12 cellular contexts compared by ENCODE assay signal in genomic region chr17:7207120-7208001, GRCh38. TPM values are rescaled to one million over a fixed set of nuclear protein-coding genes. Genes with fewer than 3 reads are reported as not detected.
DNase-seq lines count a peak whose midpoint lies in the region; ATAC-seq and TF ChIP-seq lines count a peak whose summit lies in the region.
"Had no signal": no experiment of that assay in that cellular context is flagged by ENCODE, and none has a peak within 500 bp of the region (broad histone marks: within the 10 kb centered on the region; RNA-seq: fewer than 3 reads in every experiment).

No MANE protein-coding gene starts in this region.

- peaks cover 3% of the 10 kb centered on the region for H3K9me3 ChIP-seq in iPS-18c (ENCODE audit: control insufficient read depth, insufficient read depth, low read length)
- H3K9me3 ChIP-seq in skeletal muscle tissue (ENCODE audit: control insufficient read depth in 3 of 3, low read length in 3 of 3): no peaks in the 10 kb centered on the region
- H3K9me3 ChIP-seq: colonic mucosa had no signal

- no peak for TF ChIP-seq CTCF in brain microvascular endothelial cell (IDR thresholded peaks at IDR 0.05; ENCODE audit: low read depth, low read length, missing control alignments)

- H3K36me3 ChIP-seq in skeletal muscle tissue (ENCODE audit: control insufficient read depth in 3 of 3, insufficient read depth in 3 of 3, low read length in 3 of 3) (peaks cover 8 to 11% (median 8%) of the 10 kb centered on the region in 3 donors), brain microvascular endothelial cell (replicated peaks) (peaks cover 14% of the 10 kb centered on the region)
- H3K36me3 ChIP-seq: colonic mucosa had no signal

- no peak for DNase-seq in activated CD4-positive, alpha-beta memory T cell treated with anti-CD3 and anti-CD28 coated beads, Interleukin-2, amount 10 ng/mL, durations not matched to agents 7 days and 5 days
- no peak for DNase-seq in activated CD4-positive, alpha-beta memory T cell treated with anti-CD3 and anti-CD28 coated beads for 36 hours
- no peak for DNase-seq in activated naive CD8-positive, alpha-beta T cell treated with anti-CD3 and anti-CD28 coated beads, Interleukin-2, amount 10 ng/mL, durations not matched to agents 7 days and 5 days
- DNase-seq in brain microvascular endothelial cell (no peak), NCI-H524 (lab: John Stamatoyannopoulos, UW) (no peak)
- DNase-seq: colonic mucosa, Kasumi-1 had no signal

- peak overlapping the region; percentile 16 for H3K27ac Mint-ChIP-seq in activated CD4-positive, alpha-beta memory T cell treated with anti-CD3 and anti-CD28 coated beads, Interleukin-2, amount 10 ng/mL, durations not matched to agents 7 days and 5 days
- no peak overlapping the region for H3K27ac Mint-ChIP-seq in activated CD4-positive, alpha-beta memory T cell treated with anti-CD3 and anti-CD28 coated beads for 36 hours
- H3K27ac Mint-ChIP-seq in activated naive CD8-positive, alpha-beta T cell treated with anti-CD3 and anti-CD28 coated beads, Interleukin-2, amount 10 ng/mL, durations not matched to agents 7 days and 5 days: peak overlapping the region; percentile 28

- H3K27me3 ChIP-seq in skeletal muscle tissue (ENCODE audit: control insufficient read depth in 3 of 3, insufficient read depth in 3 of 3, low read length in 3 of 3) (peaks cover 0 to 6% (median 5%) of the 10 kb centered on the region in 3 donors), brain microvascular endothelial cell (replicated peaks) (no peaks in the 10 kb centered on the region)
- H3K27me3 ChIP-seq: colonic mucosa had no signal

- peak overlapping the region in 2 of 3 donors; percentile 40 to 51 for H3K9ac ChIP-seq in skeletal muscle tissue (ENCODE audit: low read depth in 1 of 3, low read length in 3 of 3)

- in situ Hi-C loops in brain microvascular endothelial cell (cut with HindIII; ENCODE audit: low pct_ligation_motif_present, low sequenced_read_pairs): no loop called here

- peaks cover 4 to 8% (median 5%) of the 10 kb centered on the region in 3 donors for H3K4me1 ChIP-seq in skeletal muscle tissue (ENCODE audit: control insufficient read depth in 3 of 3, insufficient read depth in 3 of 3, low read length in 3 of 3)
- H3K4me1 ChIP-seq: colonic mucosa had no signal

- no peaks in the 10 kb centered on the region for H3K36me3 Mint-ChIP-seq in activated CD4-positive, alpha-beta memory T cell treated with anti-CD3 and anti-CD28 coated beads, Interleukin-2, amount 10 ng/mL, durations not matched to agents 7 days and 5 days (ENCODE audit: low read depth)
- H3K36me3 Mint-ChIP-seq in activated CD4-positive, alpha-beta memory T cell treated with anti-CD3 and anti-CD28 coated beads for 36 hours: no peaks in the 10 kb centered on the region
- H3K36me3 Mint-ChIP-seq in activated naive CD8-positive, alpha-beta T cell treated with anti-CD3 and anti-CD28 coated beads, Interleukin-2, amount 10 ng/mL, durations not matched to agents 7 days and 5 days: peaks cover 5% of the 10 kb centered on the region

- intact Hi-C loops in activated CD4-positive, alpha-beta memory T cell treated with anti-CD3 and anti-CD28 coated beads for 36 hours (cut with micrococcal nuclease): no loop called here

- H3K4me3 ChIP-seq in iPS-18c (ENCODE audit: insufficient read depth, low read depth, low read length) (peak overlapping the region; percentile 49), skeletal muscle tissue (ENCODE audit: low read length in 3 of 3) (no peak overlapping the region), brain microvascular endothelial cell (ENCODE audit: low read depth, low read length) (no peak overlapping the region)
- H3K4me3 ChIP-seq: colonic mucosa, smooth muscle cell had no signal

- POLR2A ChIA-PET in activated CD4-positive, alpha-beta memory T cell treated with anti-CD3 and anti-CD28 coated beads, Interleukin-2, amount 10 ng/mL, durations not matched to agents 7 days and 5 days (lab: Charles Lee): interaction anchor here (1.3 kb wide), 1 partner anchor 30 kb away, joined by 4 read pairs; no protein-coding TSS in a partner anchor
- POLR2A ChIA-PET in activated CD4-positive, alpha-beta memory T cell treated with anti-CD3 and anti-CD28 coated beads for 36 hours (lab: Charles Lee): no interaction called here
- POLR2A ChIA-PET in activated naive CD8-positive, alpha-beta T cell treated with anti-CD3 and anti-CD28 coated beads, Interleukin-2, amount 10 ng/mL, durations not matched to agents 7 days and 5 days (lab: Charles Lee): interaction anchor here (1.4 kb wide), 1 partner anchor 9 kb away, joined by 3 read pairs; no protein-coding TSS in a partner anchor

- no peak overlapping the region for H3K4me3 Mint-ChIP-seq in activated CD4-positive, alpha-beta memory T cell treated with anti-CD3 and anti-CD28 coated beads, Interleukin-2, amount 10 ng/mL, durations not matched to agents 7 days and 5 days
- no peak overlapping the region for H3K4me3 Mint-ChIP-seq in activated CD4-positive, alpha-beta memory T cell treated with anti-CD3 and anti-CD28 coated beads for 36 hours
- H3K4me3 Mint-ChIP-seq in activated naive CD8-positive, alpha-beta T cell treated with anti-CD3 and anti-CD28 coated beads, Interleukin-2, amount 10 ng/mL, durations not matched to agents 7 days and 5 days: no peak overlapping the region

- H3K27me3 Mint-ChIP-seq in activated CD4-positive, alpha-beta memory T cell treated with anti-CD3 and anti-CD28 coated beads, Interleukin-2, amount 10 ng/mL, durations not matched to agents 7 days and 5 days: peaks cover 17% of the 10 kb centered on the region
- peaks cover 6% of the 10 kb centered on the region for H3K27me3 Mint-ChIP-seq in activated CD4-positive, alpha-beta memory T cell treated with anti-CD3 and anti-CD28 coated beads for 36 hours
- H3K27me3 Mint-ChIP-seq in activated naive CD8-positive, alpha-beta T cell treated with anti-CD3 and anti-CD28 coated beads, Interleukin-2, amount 10 ng/mL, durations not matched to agents 7 days and 5 days: peaks cover 7% of the 10 kb centered on the region

- H3K27ac ChIP-seq in skeletal muscle tissue (ENCODE audit: low read depth, low read length): no peak overlapping the region
- H3K27ac ChIP-seq in brain microvascular endothelial cell: no peak overlapping the region
- H3K27ac ChIP-seq: colonic mucosa had no signal

- CTCF ChIA-PET in activated CD4-positive, alpha-beta memory T cell treated with anti-CD3 and anti-CD28 coated beads, Interleukin-2, amount 10 ng/mL, durations not matched to agents 7 days and 5 days (lab: Charles Lee): no interaction called here
- CTCF ChIA-PET in activated CD4-positive, alpha-beta memory T cell treated with anti-CD3 and anti-CD28 coated beads for 36 hours (lab: Charles Lee): no interaction called here

- H3K4me1 Mint-ChIP-seq in activated CD4-positive, alpha-beta memory T cell treated with anti-CD3 and anti-CD28 coated beads, Interleukin-2, amount 10 ng/mL, durations not matched to agents 7 days and 5 days: peaks cover 32% of the 10 kb centered on the region
- H3K4me1 Mint-ChIP-seq in activated CD4-positive, alpha-beta memory T cell treated with anti-CD3 and anti-CD28 coated beads for 36 hours (ENCODE audit: low read depth): peaks cover 21% of the 10 kb centered on the region
- peaks cover 30% of the 10 kb centered on the region for H3K4me1 Mint-ChIP-seq in activated naive CD8-positive, alpha-beta T cell treated with anti-CD3 and anti-CD28 coated beads, Interleukin-2, amount 10 ng/mL, durations not matched to agents 7 days and 5 days

- no peaks in the 10 kb centered on the region for H3K9me3 Mint-ChIP-seq in activated CD4-positive, alpha-beta memory T cell treated with anti-CD3 and anti-CD28 coated beads, Interleukin-2, amount 10 ng/mL, durations not matched to agents 7 days and 5 days
- H3K9me3 Mint-ChIP-seq in activated CD4-positive, alpha-beta memory T cell treated with anti-CD3 and anti-CD28 coated beads for 36 hours: no peaks in the 10 kb centered on the region
- no peaks in the 10 kb centered on the region for H3K9me3 Mint-ChIP-seq in activated naive CD8-positive, alpha-beta T cell treated with anti-CD3 and anti-CD28 coated beads, Interleukin-2, amount 10 ng/mL, durations not matched to agents 7 days and 5 days

- ATAC-seq in activated naive CD8-positive, alpha-beta T cell treated with anti-CD3 and anti-CD28 coated beads, Interleukin-2, amount 10 ng/mL, durations not matched to agents 7 days and 5 days (ENCODE audit: low read depth): no peak
- no peak for ATAC-seq in GM19455 (IDR thresholded peaks at IDR 0.05; ENCODE audit: unreplicated experiment)

RNA-seq across cellular contexts. Expression of gene DLG4, which starts 12.3 kb away (rescaled TPM):
- 1 to 10 TPM; 5.2 to 5.3 TPM for total RNA-seq in activated CD4-positive, alpha-beta memory T cell treated with anti-CD3 and anti-CD28 coated beads, Interleukin-2, amount 10 ng/mL, durations not matched to agents 7 days and 5 days
- 1 to 10 TPM; 7.9 to 8.4 TPM for total RNA-seq in activated CD4-positive, alpha-beta memory T cell treated with anti-CD3 and anti-CD28 coated beads for 36 hours
- total RNA-seq in activated naive CD8-positive, alpha-beta T cell treated with anti-CD3 and anti-CD28 coated beads, Interleukin-2, amount 10 ng/mL, durations not matched to agents 7 days and 5 days: 10 to 100 TPM; 21.2 to 22.4 TPM
- total RNA-seq in skeletal muscle tissue: 7.3 TPM

RNA-seq across cellular contexts. Expression of gene ACADVL, which starts 12.4 kb away (rescaled TPM):
- total RNA-seq in activated CD4-positive, alpha-beta memory T cell treated with anti-CD3 and anti-CD28 coated beads, Interleukin-2, amount 10 ng/mL, durations not matched to agents 7 days and 5 days: 100 to 1,000 TPM; 364 to 370 TPM
- total RNA-seq in activated CD4-positive, alpha-beta memory T cell treated with anti-CD3 and anti-CD28 coated beads for 36 hours: 100 to 1,000 TPM; 332 to 340 TPM
- 100 to 1,000 TPM; 417 to 434 TPM for total RNA-seq in activated naive CD8-positive, alpha-beta T cell treated with anti-CD3 and anti-CD28 coated beads, Interleukin-2, amount 10 ng/mL, durations not matched to agents 7 days and 5 days
- total RNA-seq in skeletal muscle tissue: 119 TPM

RNA-seq across cellular contexts. Expression of gene DVL2, which starts 27.0 kb away (rescaled TPM):
- 10 to 100 TPM; 47.2 to 49.1 TPM for total RNA-seq in activated CD4-positive, alpha-beta memory T cell treated with anti-CD3 and anti-CD28 coated beads, Interleukin-2, amount 10 ng/mL, durations not matched to agents 7 days and 5 days
- total RNA-seq in activated CD4-positive, alpha-beta memory T cell treated with anti-CD3 and anti-CD28 coated beads for 36 hours: 10 to 100 TPM; 44.7 to 48.2 TPM
- total RNA-seq in activated naive CD8-positive, alpha-beta T cell treated with anti-CD3 and anti-CD28 coated beads, Interleukin-2, amount 10 ng/mL, durations not matched to agents 7 days and 5 days: 10 to 100 TPM; 62.1 to 67.3 TPM
- total RNA-seq in skeletal muscle tissue: 63.2 TPM

RNA-seq across cellular contexts. Expression of gene ASGR1, which starts 28.2 kb away (rescaled TPM):
- total RNA-seq in activated CD4-positive, alpha-beta memory T cell treated with anti-CD3 and anti-CD28 coated beads, Interleukin-2, amount 10 ng/mL, durations not matched to agents 7 days and 5 days: under 1 TPM; 0.60 to 0.73 TPM
- 1 to 10 TPM in 1 of 2 experiments, under 1 TPM in 1; 0.76 to 1.2 TPM for total RNA-seq in activated CD4-positive, alpha-beta memory T cell treated with anti-CD3 and anti-CD28 coated beads for 36 hours
- 1 to 10 TPM; 1.1 to 1.5 TPM for total RNA-seq in activated naive CD8-positive, alpha-beta T cell treated with anti-CD3 and anti-CD28 coated beads, Interleukin-2, amount 10 ng/mL, durations not matched to agents 7 days and 5 days
- 1.0 TPM for total RNA-seq in skeletal muscle tissue
- total RNA-seq: RPMI7951 had no signal

RNA-seq across cellular contexts. Expression of gene PHF23, which starts 31.9 kb away (rescaled TPM):
- 10 to 100 TPM; 45.9 to 53.1 TPM for total RNA-seq in activated CD4-positive, alpha-beta memory T cell treated with anti-CD3 and anti-CD28 coated beads, Interleukin-2, amount 10 ng/mL, durations not matched to agents 7 days and 5 days
- 10 to 100 TPM; 24.0 to 28.7 TPM for total RNA-seq in activated CD4-positive, alpha-beta memory T cell treated with anti-CD3 and anti-CD28 coated beads for 36 hours
- total RNA-seq in activated naive CD8-positive, alpha-beta T cell treated with anti-CD3 and anti-CD28 coated beads, Interleukin-2, amount 10 ng/mL, durations not matched to agents 7 days and 5 days: 10 to 100 TPM; 49.9 to 50.4 TPM
- 30.3 TPM for total RNA-seq in skeletal muscle tissue
